In genomic region chr2:118850901-118851268, GRCh38 we compare ENCODE assay signal across 15 cellular contexts. TPM values are rescaled to one million over a fixed set of nuclear protein-coding genes. Genes with fewer than 3 reads are reported as not detected.
"Had no signal": no experiment of that assay in that cellular context is flagged by ENCODE, and none has a peak within 500 bp of the region (broad histone marks: within the 10 kb centered on the region; RNA-seq: fewer than 3 reads in every experiment).

No MANE protein-coding gene starts in this region.

- H3K27ac Mint-ChIP-seq: natural killer cell had no signal

- H3K9me3 ChIP-seq: heart right ventricle, left lung, psoas muscle, sigmoid colon, stomach, uterus had no signal

- H3K36me3 Mint-ChIP-seq: natural killer cell had no signal

- H3K27ac ChIP-seq: heart right ventricle, left lung, psoas muscle, sigmoid colon, stomach, uterus had no signal

- H3K4me3 ChIP-seq: heart right ventricle, left lung, psoas muscle, sigmoid colon, stomach, uterus had no signal

- H3K9me3 Mint-ChIP-seq: natural killer cell had no signal

- H3K36me3 ChIP-seq: heart right ventricle, left lung, sigmoid colon, stomach, uterus had no signal

- ATAC-seq: heart right ventricle, left lung, natural killer cell, psoas muscle had no signal

- DNase-seq: activated CD4-positive, CD25-positive, alpha-beta regulatory T cell treated with anti-CD3 and anti-CD28 coated beads, Interleukin-2, amount 50 U/mL, for 72 hours; activated gamma-delta T cell; activated T-cell treated with anti-CD3 and anti-CD28 coated beads, Interleukin-2, amount 50 U/mL, for 1 hour; heart right ventricle; left lung; natural killer cell; psoas muscle; sigmoid colon; stimulated activated CD4-positive, alpha-beta T cell treated with anti-CD3 and anti-CD28 coated beads, Interleukin-4, amount 100 ng/mL, for 1 hour; stimulated activated CD8-positive, alpha-beta memory T cell treated with anti-CD3 and anti-CD28 coated beads, Interleukin-4, amount 100 ng/mL, for 48 hours; stomach; T-helper 9 cell; uterus had no signal

- H3K4me3 Mint-ChIP-seq: natural killer cell had no signal

RNA-seq across cellular contexts. Expression of gene EN1, which starts 3.4 kb away (rescaled TPM):
- total RNA-seq: frontal cortex, left lung, mucosa of gallbladder, natural killer cell, sigmoid colon, stomach, uterus had no signal
